ENCODE assay signal across 8 cellular contexts in genomic region chr15:75202251-75203016, GRCh38. TPM values are rescaled to one million over a fixed set of nuclear protein-coding genes. Genes with fewer than 3 reads are reported as not detected.
DNase-seq lines count a peak whose midpoint lies in the region; ATAC-seq and TF ChIP-seq lines count a peak whose summit lies in the region.

No MANE protein-coding gene starts in this region.

- H3K27ac ChIP-seq in SJSA1: peak overlapping the region; percentile 96
- peak overlapping the region; percentile 12 for H3K27ac ChIP-seq in trophoblast cell (ENCODE audit: low read depth, low read length)
- peak overlapping the region; percentile 97 to 99 (median 98) for H3K27ac ChIP-seq in upper lobe of left lung

- H2BK12ac ChIP-seq in trophoblast cell (ENCODE audit: low read length): no peak overlapping the region

- H3K79me1 ChIP-seq in trophoblast cell (ENCODE audit: low read length): peaks cover 20% of the 10 kb centered on the region

- H3K9me3 ChIP-seq in SJSA1 (replicated peaks) (no peaks in the 10 kb centered on the region), trophoblast cell (ENCODE audit: insufficient read depth, low read depth, low read length) (no peaks in the 10 kb centered on the region), upper lobe of left lung (no peaks in the 10 kb centered on the region)

- H3K9me3 Mint-ChIP-seq in activated naive CD4-positive, alpha-beta T cell treated with anti-CD3 and anti-CD28 coated beads, Interleukin-2, amount 10 ng/mL, durations not matched to agents 7 days and 5 days: no peaks in the 10 kb centered on the region

- H2AK5ac ChIP-seq in trophoblast cell (ENCODE audit: low read length): no peak overlapping the region

- H3K27me3 Mint-ChIP-seq in activated naive CD4-positive, alpha-beta T cell treated with anti-CD3 and anti-CD28 coated beads, Interleukin-2, amount 10 ng/mL, durations not matched to agents 7 days and 5 days: no peaks in the 10 kb centered on the region

- peaks cover 12% of the 10 kb centered on the region for H3K27me3 ChIP-seq in BJ (ENCODE audit: control insufficient read depth, insufficient read depth, low read length)
- H3K27me3 ChIP-seq in SJSA1 (replicated peaks): no peaks in the 10 kb centered on the region
- H3K27me3 ChIP-seq in trophoblast cell (ENCODE audit: insufficient read depth, low read length): no peaks in the 10 kb centered on the region
- no peaks in the 10 kb centered on the region for H3K27me3 ChIP-seq in upper lobe of left lung

- peaks cover 57% of the 10 kb centered on the region for H3K4me1 Mint-ChIP-seq in activated naive CD4-positive, alpha-beta T cell treated with anti-CD3 and anti-CD28 coated beads, Interleukin-2, amount 10 ng/mL, durations not matched to agents 7 days and 5 days

- H4K91ac ChIP-seq in trophoblast cell (ENCODE audit: low read depth, low read length): peak overlapping the region; percentile 91

- CTCF ChIA-PET in BJ (lab: Yijun Ruan, JAX): interaction anchor here (0.7 to 14.6 kb wide), 19 partner anchors 17 to 876 kb away, joined by 3 to 237 read pairs (median 4); partner anchors contain the start of gene PPCDC
- CTCF ChIA-PET in activated naive CD4-positive, alpha-beta T cell treated with anti-CD3 and anti-CD28 coated beads, Interleukin-2, amount 10 ng/mL, durations not matched to agents 7 days and 5 days (lab: Charles Lee): interaction anchor here (0.7 to 4.7 kb wide), 21 partner anchors 73 to 245 kb away, joined by 3 to 109 read pairs (median 6); partner anchors contain the start of gene PPCDC

- ATAC-seq in GM19035 (IDR thresholded peaks at IDR 0.05; ENCODE audit: unreplicated experiment) (peak; percentile 40), HG03457 (IDR thresholded peaks at IDR 0.05; ENCODE audit: unreplicated experiment) (peak; percentile 31), upper lobe of left lung (ENCODE audit: low FRiP score in 2 of 2) (peak; percentile 56 to 64)

- no peak overlapping the region for H3K23ac ChIP-seq in trophoblast cell (ENCODE audit: low read length)

- H3K36me3 ChIP-seq in BJ (ENCODE audit: control insufficient read depth, insufficient read depth, low read length) (peaks cover 7% of the 10 kb centered on the region), SJSA1 (peaks cover 53% of the 10 kb centered on the region), trophoblast cell (ENCODE audit: control insufficient read depth in 1 of 2, insufficient read depth in 2 of 2, low read length in 2 of 2) (peaks cover 13 to 16% of the 10 kb centered on the region in 2 experiments), upper lobe of left lung (peaks cover 0 to 18% (median 15%) of the 10 kb centered on the region in 4 donors)

- peak overlapping the region; percentile 76 for H3K9ac ChIP-seq in trophoblast cell (ENCODE audit: low read length)

- peaks cover 14% of the 10 kb centered on the region for H3K79me2 ChIP-seq in trophoblast cell (ENCODE audit: control insufficient read depth, insufficient read depth, low read length, poor library complexity)

- no peak overlapping the region for H2BK5ac ChIP-seq in trophoblast cell (ENCODE audit: low read depth, low read length, poor library complexity)

- POLR2A ChIA-PET in BJ (lab: Charles Lee): no interaction called here

- H3K4me3 ChIP-seq in BJ (ENCODE audit: low read depth, low read length) (peak overlapping the region; percentile 95), SJSA1 (peak overlapping the region; percentile 97), trophoblast cell (ENCODE audit: low read depth, low read length) (peak overlapping the region; percentile 88), upper lobe of left lung (peak overlapping the region; percentile 82 to 95 (median 88))

- peak in 1 of 4 donors; percentile 69 for TF ChIP-seq EP300 in upper lobe of left lung (IDR thresholded peaks at IDR 0.05)

- H2BK120ac ChIP-seq in trophoblast cell (ENCODE audit: insufficient read depth, low read length, poor library complexity): peak overlapping the region; percentile 90

- peak overlapping the region; percentile 91 for H4K8ac ChIP-seq in trophoblast cell (ENCODE audit: low read depth, low read length)

- TF ChIP-seq POLR2A in upper lobe of left lung (IDR thresholded peaks at IDR 0.05): peak in 3 of 4 donors; percentile 25 to 47 (median 43)

- H2AFZ ChIP-seq in trophoblast cell (ENCODE audit: insufficient read depth, low read length, poor library complexity): peak overlapping the region; percentile 50

- DNase-seq in BJ (ENCODE audit: low read depth) (no peak), SJSA1 (ENCODE audit: low read depth in 1 of 2, low spot score in 2 of 2) (peak; percentile 78 to 82), glomerular visceral epithelial cell (ENCODE audit: extremely low spot score) (peak; percentile 77), trophoblast cell (peak; percentile 62 to 76), upper lobe of left lung (peak; percentile 89 to 95)
- DNase-seq in activated naive CD4-positive, alpha-beta T cell treated with anti-CD3 and anti-CD28 coated beads, Interleukin-2, amount 10 ng/mL, durations not matched to agents 7 days and 5 days: peak; percentile 92

- peak overlapping the region; percentile 82 for H3K14ac ChIP-seq in trophoblast cell (ENCODE audit: low read length)

- H3K4me1 ChIP-seq in SJSA1 (replicated peaks) (peaks cover 36% of the 10 kb centered on the region), trophoblast cell (ENCODE audit: control insufficient read depth in 1 of 2, insufficient read depth in 2 of 2, low read length in 2 of 2) (peaks cover 18 to 23% of the 10 kb centered on the region in 2 experiments), upper lobe of left lung (peaks cover 34 to 67% (median 39%) of the 10 kb centered on the region in 4 donors)

- no CpG with 5 or more reads among the region's 71 CpGs for WGBS in trophoblast cell (ENCODE audit: extremely low coverage, insufficient coverage, insufficient read length)
- 0% methylated on average over 5 to 56 of the region's 71 CpGs for WGBS in upper lobe of left lung, 2 donors

- H4K12ac ChIP-seq in trophoblast cell (ENCODE audit: low read depth, low read length): peak overlapping the region; percentile 63

- TF ChIP-seq CTCF in BJ (IDR thresholded peaks at IDR 0.05; ENCODE audit: insufficient read depth, low read depth, low read length) (no peak), upper lobe of left lung (IDR thresholded peaks at IDR 0.05) (no peak)

- H3K4me2 ChIP-seq in trophoblast cell (ENCODE audit: low read length): peak overlapping the region; percentile 92

- H3K18ac ChIP-seq in trophoblast cell (ENCODE audit: low read length): peak overlapping the region; percentile 97

- peak overlapping the region; percentile 90 for H3K4me3 Mint-ChIP-seq in activated naive CD4-positive, alpha-beta T cell treated with anti-CD3 and anti-CD28 coated beads, Interleukin-2, amount 10 ng/mL, durations not matched to agents 7 days and 5 days

- H3K27ac Mint-ChIP-seq in activated naive CD4-positive, alpha-beta T cell treated with anti-CD3 and anti-CD28 coated beads, Interleukin-2, amount 10 ng/mL, durations not matched to agents 7 days and 5 days: peak overlapping the region; percentile 95

- H3K36me3 Mint-ChIP-seq in activated naive CD4-positive, alpha-beta T cell treated with anti-CD3 and anti-CD28 coated beads, Interleukin-2, amount 10 ng/mL, durations not matched to agents 7 days and 5 days: peaks cover 7% of the 10 kb centered on the region

- H3K4ac ChIP-seq in trophoblast cell (ENCODE audit: low read depth, low read length): peak overlapping the region; percentile 96

RNA-seq across cellular contexts. Expression of gene C15orf39, which starts 0.8 kb away (rescaled TPM):
- polyA plus RNA-seq in BJ (2011; rRNA removed): 2.5 and 4.5 TPM in 2 replicates
- 7.0 and 7.7 TPM in 2 replicates for polyA minus RNA-seq in BJ (2011; rRNA and poly(A)+ RNA removed)
- total RNA-seq in SJSA1 (2014; rRNA removed; shearing (Covaris generic)): 21.8 and 22.7 TPM in 2 replicates
- 9.6 and 9.8 TPM in 2 replicates for polyA plus RNA-seq in trophoblast cell (2013)
- 10 to 100 TPM; 25.4 to 44.6 (median 37.5) TPM for total RNA-seq in upper lobe of left lung

RNA-seq across cellular contexts. Expression of gene GOLGA6C, which starts 55.7 kb away (rescaled TPM):
- polyA plus RNA-seq in BJ (2011; rRNA removed): not detected in 2 replicates
- not detected in 2 replicates for polyA minus RNA-seq in BJ (2011; rRNA and poly(A)+ RNA removed)
- total RNA-seq in SJSA1 (2014; rRNA removed; shearing (Covaris generic)): not detected in 2 replicates
- polyA plus RNA-seq in trophoblast cell (2013): 0.03 and 0.06 TPM in 2 replicates
- not detected for total RNA-seq in upper lobe of left lung

Comparison
In these comparisons a context has a peak if more than half of its experiments do, and no peak if none do; other contexts are left out.
1. H3K27ac ChIP-seq: peak in every context shown above with its lines; median percentile 98 in upper lobe of left lung; 96 in SJSA1; 12 in trophoblast cell.